ENCODE assay signal across 20 cellular contexts in the genomic region with DNA sequence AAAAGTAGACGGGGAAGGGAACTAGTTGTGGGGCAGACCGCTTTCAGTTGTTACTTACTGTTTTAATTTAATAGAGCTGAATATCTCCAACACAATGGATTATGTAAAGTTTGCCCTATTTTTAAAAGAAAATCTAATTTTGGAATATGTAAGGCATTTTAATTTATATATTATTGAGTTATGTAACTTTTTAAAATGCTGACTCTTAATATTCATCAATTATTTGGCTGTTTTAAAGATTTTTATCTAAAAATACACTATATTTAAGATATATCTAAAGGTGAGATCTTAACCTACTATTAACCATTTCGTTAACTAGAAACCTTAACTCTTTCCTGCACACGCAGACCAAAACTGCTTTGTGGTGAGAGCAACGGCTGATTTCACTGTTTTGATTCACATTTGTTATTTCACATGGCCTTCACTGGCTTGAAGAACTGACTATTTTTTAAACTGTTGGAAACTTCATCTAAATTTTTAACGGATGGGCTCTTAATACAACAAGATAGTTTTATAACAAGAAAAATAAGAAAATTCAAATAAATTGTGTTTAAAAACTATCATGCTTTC.
DNase-seq lines count a peak whose midpoint lies in the region; ATAC-seq, FAIRE-seq and TF ChIP-seq lines count a peak whose summit lies in the region.
"Had no signal": no experiment of that assay in that cellular context is flagged by ENCODE, and none has a peak within 500 bp of the region (broad histone marks: within the 10 kb centered on the region; RNA-seq: fewer than 3 reads in every experiment).

No MANE protein-coding gene starts in this region.

- TF ChIP-seq RAD21 in A549 (conservative IDR thresholded peaks at IDR 0.05 in 1 of 2, IDR thresholded peaks at IDR 0.05 in 1 of 2), result no peak

- no peak for TF ChIP-seq CTCF in A549 (IDR thresholded peaks at IDR 0.05)

- peaks cover 19% of the 10 kb centered on the region for H3K4me1 Mint-ChIP-seq in activated CD4-positive, alpha-beta T cell treated with anti-CD3 and anti-CD28 coated beads for 36 hours
- H3K4me1 Mint-ChIP-seq in T-helper 2 cell treated with Interferon-gamma antibody and Interleukin-4, amounts not matched to agents 5 μg/mL and 100 μg/mL, for 36 hours (ENCODE audit: low read depth), result peaks cover 51% of the 10 kb centered on the region
- peaks cover 65% of the 10 kb centered on the region for H3K4me1 Mint-ChIP-seq in activated T-helper 2 cell treated with anti-CD3 and anti-CD28 coated beads, Interferon-gamma antibody, Interleukin-2, Interleukin-4, amounts not matched to agents 10 μg/mL and 5 μg/mL and 100 μg/mL, durations not matched to agents 14 hours and 24 hours and 36 hours (ENCODE audit: low read depth)

- H3K9me3 ChIP-seq in A549, result no peaks in the 10 kb centered on the region
- H3K9me3 ChIP-seq: BLaER1, Caco-2 had no signal

- POLR2A ChIA-PET in activated CD4-positive, alpha-beta T cell treated with anti-CD3 and anti-CD28 coated beads for 36 hours (lab: Charles Lee), result no interaction called here
- POLR2A ChIA-PET in A549 (lab: Yijun Ruan, JAX), result no interaction called here

- H3K4me1 ChIP-seq in A549, result no peaks in the 10 kb centered on the region
- H3K4me1 ChIP-seq: BLaER1, Caco-2 had no signal

- peak; percentile 31 for DNase-seq in activated CD4-positive, alpha-beta T cell treated with anti-CD3 and anti-CD28 coated beads for 36 hours
- DNase-seq in activated CD4-positive, alpha-beta T cell treated with anti-CD3 and anti-CD28 coated beads for 4 hours, result no peak
- no peak for DNase-seq in A549 (ENCODE audit: low read depth in 1 of 2, low spot score in 1 of 2)
- DNase-seq in T-helper 2 cell treated with Interferon-gamma antibody and Interleukin-4, amounts not matched to agents 5 μg/mL and 100 μg/mL, for 36 hours (ENCODE audit: low spot score), result no peak
- no peak for DNase-seq in activated T-helper 2 cell treated with anti-CD3 and anti-CD28 coated beads, Interferon-gamma antibody, Interleukin-2, Interleukin-4, amounts not matched to agents 10 μg/mL and 5 μg/mL and 100 μg/mL, durations not matched to agents 14 hours and 24 hours and 36 hours (ENCODE audit: low spot score)
- DNase-seq in inferior parietal cortex (ENCODE audit: extremely low spot score), result no peak
- DNase-seq: AML-193; Caco-2; CD8-positive, alpha-beta memory T cell; DMS53; GF-D8; HCEC 1CT; HFFc6; IMR-90 had no signal

- ATAC-seq in activated CD4-positive, alpha-beta T cell treated with anti-CD3 and anti-CD28 coated beads for 36 hours, result peak; percentile 53
- ATAC-seq in A549 (no peak), GM18858 (IDR thresholded peaks at IDR 0.05; ENCODE audit: unreplicated experiment) (no peak), HG03159 (IDR thresholded peaks at IDR 0.05; ENCODE audit: unreplicated experiment) (no peak)

- no peak for FAIRE-seq in A549 (lab: Jason Lieb, UNC)
- FAIRE-seq: GM19239 had no signal

- TF ChIP-seq EP300 in A549 (IDR thresholded peaks at IDR 0.05), result no peak

- no peak overlapping the region for H3K27ac ChIP-seq in A549
- H3K27ac ChIP-seq: 22Rv1, BLaER1, HL-60 had no signal

- intact Hi-C loops in activated CD4-positive, alpha-beta T cell treated with anti-CD3 and anti-CD28 coated beads for 36 hours (cut with DNase I, micrococcal nuclease), result no loop called here
- intact Hi-C loops in activated T-helper 2 cell treated with anti-CD3 and anti-CD28 coated beads, Interferon-gamma antibody, Interleukin-2, Interleukin-4, amounts not matched to agents 10 μg/mL and 5 μg/mL and 100 μg/mL, durations not matched to agents 14 hours and 24 hours and 36 hours (cut with micrococcal nuclease), result loop anchor here (1.0 to 10.0 kb wide), 2 partner anchors 8 to 344 kb away; no protein-coding TSS in a partner anchor

- CTCF ChIA-PET in activated CD4-positive, alpha-beta T cell treated with anti-CD3 and anti-CD28 coated beads for 36 hours (lab: Charles Lee), result interaction anchor here (0.9 to 1.6 kb wide), 2 partner anchors 10 to 26 kb away, joined by 3 to 5 read pairs; no protein-coding TSS in a partner anchor
- CTCF ChIA-PET in A549 (lab: Yijun Ruan, JAX), result no interaction called here

- no peak overlapping the region for H3K4me3 Mint-ChIP-seq in activated CD4-positive, alpha-beta T cell treated with anti-CD3 and anti-CD28 coated beads for 36 hours
- peak overlapping the region; percentile 69 for H3K4me3 Mint-ChIP-seq in T-helper 2 cell treated with Interferon-gamma antibody and Interleukin-4, amounts not matched to agents 5 μg/mL and 100 μg/mL, for 36 hours
- peak overlapping the region; percentile 26 for H3K4me3 Mint-ChIP-seq in activated T-helper 2 cell treated with anti-CD3 and anti-CD28 coated beads, Interferon-gamma antibody, Interleukin-2, Interleukin-4, amounts not matched to agents 10 μg/mL and 5 μg/mL and 100 μg/mL, durations not matched to agents 14 hours and 24 hours and 36 hours (ENCODE audit: low read depth)
- H3K4me3 Mint-ChIP-seq: CD8-positive, alpha-beta memory T cell; HFFc6 had no signal

- TF ChIP-seq POLR2A in A549 (IDR thresholded peaks at IDR 0.05; ENCODE audit: low read length), result no peak

- no peak overlapping the region for H3K4me3 ChIP-seq in A549
- H3K4me3 ChIP-seq: BLaER1 had no signal

- H3K27me3 Mint-ChIP-seq in activated CD4-positive, alpha-beta T cell treated with anti-CD3 and anti-CD28 coated beads for 36 hours, result no peaks in the 10 kb centered on the region
- no peaks in the 10 kb centered on the region for H3K27me3 Mint-ChIP-seq in T-helper 2 cell treated with Interferon-gamma antibody and Interleukin-4, amounts not matched to agents 5 μg/mL and 100 μg/mL, for 36 hours (ENCODE audit: low read depth)
- no peaks in the 10 kb centered on the region for H3K27me3 Mint-ChIP-seq in activated T-helper 2 cell treated with anti-CD3 and anti-CD28 coated beads, Interferon-gamma antibody, Interleukin-2, Interleukin-4, amounts not matched to agents 10 μg/mL and 5 μg/mL and 100 μg/mL, durations not matched to agents 14 hours and 24 hours and 36 hours (ENCODE audit: low read depth)
- H3K27me3 Mint-ChIP-seq: CD8-positive, alpha-beta memory T cell had no signal

- no peaks in the 10 kb centered on the region for H3K9me3 Mint-ChIP-seq in activated CD4-positive, alpha-beta T cell treated with anti-CD3 and anti-CD28 coated beads for 36 hours (ENCODE audit: low read depth)
- peaks cover 4% of the 10 kb centered on the region for H3K9me3 Mint-ChIP-seq in T-helper 2 cell treated with Interferon-gamma antibody and Interleukin-4, amounts not matched to agents 5 μg/mL and 100 μg/mL, for 36 hours
- H3K9me3 Mint-ChIP-seq in activated T-helper 2 cell treated with anti-CD3 and anti-CD28 coated beads, Interferon-gamma antibody, Interleukin-2, Interleukin-4, amounts not matched to agents 10 μg/mL and 5 μg/mL and 100 μg/mL, durations not matched to agents 14 hours and 24 hours and 36 hours, result no peaks in the 10 kb centered on the region
- H3K9me3 Mint-ChIP-seq: CD8-positive, alpha-beta memory T cell; HFFc6 had no signal

- 94% methylated on average over 6 of the region's 6 CpGs for WGBS in A549 (ENCODE audit: missing lambda C conversion rate)

- H3K4me2 ChIP-seq in A549, result no peak overlapping the region
- H3K4me2 ChIP-seq: BLaER1 had no signal

- peaks cover 35% of the 10 kb centered on the region for H3K36me3 Mint-ChIP-seq in activated CD4-positive, alpha-beta T cell treated with anti-CD3 and anti-CD28 coated beads for 36 hours (ENCODE audit: low read depth)
- peaks cover 58% of the 10 kb centered on the region for H3K36me3 Mint-ChIP-seq in T-helper 2 cell treated with Interferon-gamma antibody and Interleukin-4, amounts not matched to agents 5 μg/mL and 100 μg/mL, for 36 hours (ENCODE audit: low read depth)
- peaks cover 82% of the 10 kb centered on the region for H3K36me3 Mint-ChIP-seq in activated T-helper 2 cell treated with anti-CD3 and anti-CD28 coated beads, Interferon-gamma antibody, Interleukin-2, Interleukin-4, amounts not matched to agents 10 μg/mL and 5 μg/mL and 100 μg/mL, durations not matched to agents 14 hours and 24 hours and 36 hours (ENCODE audit: low read depth)

- no peak overlapping the region for H3K27ac Mint-ChIP-seq in activated CD4-positive, alpha-beta T cell treated with anti-CD3 and anti-CD28 coated beads for 36 hours
- H3K27ac Mint-ChIP-seq in T-helper 2 cell treated with Interferon-gamma antibody and Interleukin-4, amounts not matched to agents 5 μg/mL and 100 μg/mL, for 36 hours, result peak overlapping the region; percentile 86
- H3K27ac Mint-ChIP-seq in activated T-helper 2 cell treated with anti-CD3 and anti-CD28 coated beads, Interferon-gamma antibody, Interleukin-2, Interleukin-4, amounts not matched to agents 10 μg/mL and 5 μg/mL and 100 μg/mL, durations not matched to agents 14 hours and 24 hours and 36 hours, result peak overlapping the region; percentile 82
- H3K27ac Mint-ChIP-seq: HFFc6 had no signal

TF ChIP-seq in A549, 52 proteins besides CTCF, POLR2A, EP300 and RAD21:
- TF ChIP-seq MAFK (IDR thresholded peaks at IDR 0.05; ENCODE audit: partially characterized antibody) (peak; percentile 17), PBX3 (IDR thresholded peaks at IDR 0.05) (no peak)
TF ChIP-seq in A549: peak in this region for 1.
